1 cellular context compared by ENCODE assay signal in the genomic region with DNA sequence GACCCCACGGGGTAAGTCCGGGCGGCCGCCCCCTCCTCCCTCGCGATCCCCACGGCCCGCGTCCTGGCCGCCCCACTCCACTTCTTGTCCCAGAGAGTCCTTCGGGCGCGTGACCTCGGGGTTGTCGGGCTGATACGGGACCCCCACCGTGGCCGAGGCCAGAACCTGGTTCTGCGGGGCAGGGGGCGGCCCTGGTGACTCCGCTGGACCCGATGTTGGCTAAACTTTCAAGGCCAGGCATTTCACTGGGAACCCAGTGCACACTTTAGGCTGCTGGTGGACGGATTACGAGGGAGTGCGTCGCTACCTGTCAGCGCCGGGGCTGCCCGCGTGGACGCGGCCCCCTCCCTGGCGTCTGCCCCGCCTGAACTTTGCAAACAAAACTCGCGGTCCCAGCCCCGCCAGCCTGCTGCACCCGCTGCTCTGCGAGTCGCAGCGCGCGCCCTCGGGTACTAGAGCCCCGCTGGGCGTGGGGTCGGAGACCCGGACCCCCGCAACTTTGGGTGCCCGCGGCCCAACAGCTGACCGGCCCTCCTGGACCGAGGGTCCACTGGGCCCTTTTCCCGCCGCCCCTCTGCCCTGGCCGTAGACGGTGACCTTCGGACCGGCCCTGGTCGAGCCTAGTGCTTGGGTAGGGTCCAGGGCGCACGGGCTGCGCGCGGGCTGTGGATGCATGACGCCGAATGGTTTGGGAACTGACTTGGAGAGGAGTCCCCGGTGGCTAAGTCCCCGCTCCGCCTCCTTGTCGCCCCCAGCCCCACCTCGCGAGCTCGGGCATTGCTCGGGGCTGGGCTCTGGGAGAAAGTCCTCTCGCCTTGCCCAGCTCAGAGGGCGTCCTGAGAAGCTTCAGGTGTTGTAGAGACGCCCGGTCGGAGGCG.
TF ChIP-seq lines count a peak whose summit lies in the region.

No MANE protein-coding gene starts in this region.

TF ChIP-seq in HepG2, 621 proteins besides CTCF, POLR2A, EP300 and RAD21 (continued from another document):
- TF ChIP-seq ZNF138 (CRISPR knock-in tag; IDR thresholded peaks at IDR 0.05; ENCODE audit: low read depth): no peak
- TF ChIP-seq ZNF546 (CRISPR knock-in tag; conservative IDR thresholded peaks at IDR 0.05): no peak; the same call in 1 of the 2 replicates
- TF ChIP-seq CENPX (CRISPR knock-in tag; IDR thresholded peaks at IDR 0.05): no peak
